ENCODE assay signal across 14 cellular contexts in genomic region chr13:73168226-73168992, GRCh38.
DNase-seq lines count a peak whose midpoint lies in the region; ATAC-seq and TF ChIP-seq lines count a peak whose summit lies in the region.
"Had no signal": no experiment of that assay in that cellular context is flagged by ENCODE, and none has a peak within 500 bp of the region (broad histone marks: within the 10 kb centered on the region; RNA-seq: fewer than 3 reads in every experiment).

No MANE protein-coding gene starts in this region.

- no TSS peak for BruUV-seq in A673 (replicated peaks; lab: Mats Ljungman, UMichigan)

- H3K36me3 ChIP-seq in A673 (ENCODE audit: insufficient read depth, low read length, poor library complexity, severe bottlenecking) = no peaks in the 10 kb centered on the region
- no peaks in the 10 kb centered on the region for H3K36me3 ChIP-seq in brain microvascular endothelial cell (replicated peaks)
- H3K36me3 ChIP-seq in mesodermal cell (ENCODE audit: control insufficient read depth, insufficient read depth, low read length) = no peaks in the 10 kb centered on the region
- H3K36me3 ChIP-seq: lower lobe of right lung had no signal

- H3K4me1 ChIP-seq in A673 (ENCODE audit: insufficient read depth, low read length, poor library complexity, severe bottlenecking) (peaks cover 4% of the 10 kb centered on the region), mesodermal cell (ENCODE audit: control insufficient read depth, insufficient read depth, low read length, poor library complexity, severe bottlenecking) (peaks cover 14% of the 10 kb centered on the region)
- H3K4me1 ChIP-seq: lower lobe of right lung had no signal

- TF ChIP-seq CTCF in A673 (conservative IDR thresholded peaks at IDR 0.05; ENCODE audit: low read depth, low read length) = no peak
- TF ChIP-seq CTCF in brain microvascular endothelial cell (IDR thresholded peaks at IDR 0.05; ENCODE audit: low read depth, low read length, missing control alignments) = no peak

- intact Hi-C loops in A673 (cut with micrococcal nuclease; ENCODE audit: unreplicated experiment) = no loop called here

- in situ Hi-C loops in brain microvascular endothelial cell (cut with HindIII; ENCODE audit: low pct_ligation_motif_present, low sequenced_read_pairs) = no loop called here

- DNase-seq in A673 (ENCODE audit: low spot score) = peak; percentile 33
- peak; percentile 12 for DNase-seq in brain microvascular endothelial cell
- DNase-seq in erythroblast (lab: John Stamatoyannopoulos, UW) = no peak
- no peak for DNase-seq in NCI-H1092 treated with DMSO at 0.1 percent for 48 hours (lab: John Stamatoyannopoulos, UW)
- DNase-seq: activated CD4-positive, CD25-positive, alpha-beta regulatory T cell; activated T-cell treated with anti-CD3 and anti-CD28 coated beads, Interleukin-2, amount 50 U/mL, for 48 hours; lower lobe of right lung; NCI-H1417 treated with DMSO at 0.1 percent for 48 hours; stimulated activated naive B cell treated with anti-CD40 and anti-IgM and Interleukin-4, amounts not matched to agents 10 μg/mL and 1 μg/mL and 100 μg/mL, for 72 hours had no signal

- H3K27me3 ChIP-seq in A673 (replicated peaks; ENCODE audit: insufficient read depth, low read depth, low read length, poor library complexity) (no peaks in the 10 kb centered on the region), brain microvascular endothelial cell (replicated peaks) (no peaks in the 10 kb centered on the region)

- 80 to 100% methylated on average over 1 of the region's 1 CpG for WGBS in mesodermal cell (ENCODE audit: insufficient coverage in 2 of 2), 2 experiments

- ATAC-seq in HG03354 (IDR thresholded peaks at IDR 0.05; ENCODE audit: poor library complexity, severe bottlenecking, unreplicated experiment) = peak; percentile 58
- no peak for ATAC-seq in HG03432 (IDR thresholded peaks at IDR 0.05; ENCODE audit: unreplicated experiment)
- ATAC-seq in GM18868 (IDR thresholded peaks at IDR 0.05; ENCODE audit: unreplicated experiment) = no peak
- ATAC-seq: lower lobe of right lung had no signal

- CTCF ChIA-PET in A673 (lab: Charles Lee) = no interaction called here

- no peak overlapping the region for H3K4me3 ChIP-seq in A673 (ENCODE audit: low read depth, low read length, poor library complexity, severe bottlenecking)
- no peak overlapping the region for H3K4me3 ChIP-seq in brain microvascular endothelial cell (ENCODE audit: low read depth, low read length)
- H3K4me3 ChIP-seq in mesodermal cell (ENCODE audit: extremely low read depth, insufficient read depth, low read length, poor library complexity, severe bottlenecking) = no peak overlapping the region
- H3K4me3 ChIP-seq: lower lobe of right lung, SK-N-MC had no signal

- POLR2A ChIA-PET in A673 (lab: Charles Lee; ENCODE audit: low non-redundant PET) = no interaction called here

- no peak for TF ChIP-seq POLR2A in erythroblast (IDR thresholded peaks at IDR 0.05; ENCODE audit: low read length)

- no peak overlapping the region for H3K27ac ChIP-seq in A673 (ENCODE audit: low read depth, low read length, poor library complexity, severe bottlenecking)
- no peak overlapping the region for H3K27ac ChIP-seq in brain microvascular endothelial cell
- peak overlapping the region; percentile 41 for H3K27ac ChIP-seq in mesodermal cell (ENCODE audit: low read depth, low read length, severe bottlenecking)
- H3K27ac ChIP-seq: lower lobe of right lung, SK-N-MC had no signal

- H3K9me3 ChIP-seq in A673 (ENCODE audit: low read depth, low read length, poor library complexity, severe bottlenecking) (no peaks in the 10 kb centered on the region), mesodermal cell (ENCODE audit: control insufficient read depth, low read length) (no peaks in the 10 kb centered on the region)
- H3K9me3 ChIP-seq: lower lobe of right lung had no signal

Comparison
In these comparisons a context has a peak if more than half of its experiments do, and no peak if none do; other contexts are left out.
1. DNase-seq: peak in A673 (single experiment) and brain microvascular endothelial cell (single experiment); none in erythroblast (0 of 2) and NCI-H1092 treated with DMSO at 0.1 percent for 48 hours (single experiment).